In genomic region chr14:30521899-30522736, GRCh38 we compare ENCODE assay signal across 8 cellular contexts. TPM values are rescaled to one million over a fixed set of nuclear protein-coding genes. Genes with fewer than 3 reads are reported as not detected.
A peak's percentile ranks its signal among the peaks of the same experiment; 100 is the strongest.
DNase-seq lines count a peak whose midpoint lies in the region; ATAC-seq, FAIRE-seq and TF ChIP-seq lines count a peak whose summit lies in the region.

No MANE protein-coding gene starts in this region.

- WGBS in endodermal cell (ENCODE audit: insufficient coverage in 1 of 2, insufficient read length in 1 of 2), 2 experiments: 58 to 60% methylated on average over 4 to 7 of the region's 9 CpGs

- H3K27me3 Mint-ChIP-seq in endodermal cell (ENCODE audit: insufficient read depth): no peaks in the 10 kb centered on the region
- H3K27me3 Mint-ChIP-seq in neural progenitor cell (ENCODE audit: insufficient read depth, low read depth): no peaks in the 10 kb centered on the region

- H3K9ac ChIP-seq in endodermal cell (ENCODE audit: extremely low read depth, low read length, poor library complexity, severe bottlenecking): no peak overlapping the region
- no peak overlapping the region for H3K9ac ChIP-seq in neural progenitor cell

- POLR2A ChIA-PET in PC-9 (lab: Charles Lee; ENCODE audit: unreplicated experiment): no interaction called here

- H3K79me2 ChIP-seq in PC-9 (ENCODE audit: low read depth) (no peaks in the 10 kb centered on the region), neural progenitor cell (ENCODE audit: low read depth) (no peaks in the 10 kb centered on the region)

- H3K9me3 Mint-ChIP-seq in endodermal cell: peaks cover 3% of the 10 kb centered on the region
- H3K9me3 Mint-ChIP-seq in neural progenitor cell: no peaks in the 10 kb centered on the region
- no peaks in the 10 kb centered on the region for H3K9me3 Mint-ChIP-seq in activated naive CD4-positive, alpha-beta T cell treated with anti-CD3 and anti-CD28 coated beads, Interleukin-2, amount 50 U/mL, for 72 hours

- H3K9me2 ChIP-seq in PC-9 (ENCODE audit: insufficient read depth): no peaks in the 10 kb centered on the region

- peak; percentile 39 for DNase-seq in D341Med (ENCODE audit: low spot score)
- DNase-seq in GM19239 (ENCODE audit: insufficient read length, low spot score): peak; percentile 16
- no peak for DNase-seq in PC-9
- DNase-seq in endodermal cell: no peak
- DNase-seq in neural progenitor cell (ENCODE audit: low spot score): peak; percentile 37
- no peak for DNase-seq in activated naive CD4-positive, alpha-beta T cell treated with anti-CD3 and anti-CD28 coated beads, Interleukin-2, amount 50 U/mL, for 72 hours (ENCODE audit: low spot score in 2 of 2)

- no TSS peak for BruUV-seq in PC-9 (replicated peaks; lab: Mats Ljungman, UMichigan)

- intact Hi-C loops in PC-9 (cut with micrococcal nuclease; ENCODE audit: unreplicated experiment): no loop called here

- peak; percentile 61 for TF ChIP-seq RAD21 in Ishikawa (IDR thresholded peaks at IDR 0.05; ENCODE audit: low read depth)

- ATAC-seq in activated naive CD4-positive, alpha-beta T cell treated with anti-CD3 and anti-CD28 coated beads, Interleukin-2, amount 50 U/mL, for 72 hours: no peak
- ATAC-seq in GM21717 (IDR thresholded peaks at IDR 0.05; ENCODE audit: unreplicated experiment): no peak

- CTCF ChIA-PET in PC-9 (lab: Charles Lee): interaction anchor here (0.7 kb wide), 1 partner anchor 973 kb away, joined by 3 read pairs; no protein-coding TSS in a partner anchor

- H2AFZ ChIP-seq in PC-9 (no peak overlapping the region), neural progenitor cell (replicated peaks) (no peak overlapping the region)

- H3K36me3 ChIP-seq in PC-9 (ENCODE audit: low read depth) (no peaks in the 10 kb centered on the region), endodermal cell (ENCODE audit: control insufficient read depth, insufficient read depth, low read length) (no peaks in the 10 kb centered on the region), neural progenitor cell (no peaks in the 10 kb centered on the region)

- no peaks in the 10 kb centered on the region for H3K4me1 ChIP-seq in PC-9 (replicated peaks; ENCODE audit: insufficient read depth)
- H3K4me1 ChIP-seq in endodermal cell (ENCODE audit: control insufficient read depth, insufficient read depth, low read length): peaks cover 5% of the 10 kb centered on the region
- peaks cover 7% of the 10 kb centered on the region for H3K4me1 ChIP-seq in neural progenitor cell

- peak; percentile 81 for FAIRE-seq in GM19239 (lab: Jason Lieb, UNC)

- H4K20me1 ChIP-seq in PC-9 (ENCODE audit: insufficient read depth) (no peaks in the 10 kb centered on the region), neural progenitor cell (ENCODE audit: low read depth) (no peaks in the 10 kb centered on the region)

- H3K27ac Mint-ChIP-seq in endodermal cell: no peak overlapping the region
- H3K27ac Mint-ChIP-seq in neural progenitor cell: no peak overlapping the region
- no peak overlapping the region for H3K27ac Mint-ChIP-seq in activated naive CD4-positive, alpha-beta T cell treated with anti-CD3 and anti-CD28 coated beads, Interleukin-2, amount 50 U/mL, for 72 hours

- H3F3A ChIP-seq in PC-9 (ENCODE audit: insufficient read depth, low read depth) (no peaks in the 10 kb centered on the region), neural progenitor cell (ENCODE audit: low read depth) (no peaks in the 10 kb centered on the region)

- H3K4me3 ChIP-seq in PC-9 (no peak overlapping the region), endodermal cell (ENCODE audit: low read length) (no peak overlapping the region), neural progenitor cell (no peak overlapping the region)

- H3K27ac ChIP-seq in PC-9: no peak overlapping the region
- no peak overlapping the region for H3K27ac ChIP-seq in endodermal cell (ENCODE audit: low read depth, low read length)
- no peak overlapping the region for H3K27ac ChIP-seq in neural progenitor cell

- H3K4me2 ChIP-seq in PC-9: no peak overlapping the region
- H3K4me2 ChIP-seq in neural progenitor cell: no peak overlapping the region

- H3K27me3 ChIP-seq in PC-9 (ENCODE audit: insufficient read depth, low read depth): no peaks in the 10 kb centered on the region
- peaks cover 17% of the 10 kb centered on the region for H3K27me3 ChIP-seq in endodermal cell (ENCODE audit: control insufficient read depth, insufficient read depth, low read length, poor library complexity, severe bottlenecking)
- no peaks in the 10 kb centered on the region for H3K27me3 ChIP-seq in neural progenitor cell

- H3K9me3 ChIP-seq in PC-9 (ENCODE audit: insufficient read depth, low read depth) (no peaks in the 10 kb centered on the region; the same call in 1 of the 2 replicates), endodermal cell (ENCODE audit: control insufficient read depth, low read length) (peaks cover 3% of the 10 kb centered on the region), neural progenitor cell (ENCODE audit: low read depth) (no peaks in the 10 kb centered on the region)

- H3K4me3 Mint-ChIP-seq in endodermal cell (no peak overlapping the region), neural progenitor cell (no peak overlapping the region)

- peak; percentile 72 for TF ChIP-seq CTCF in PC-9 (conservative IDR thresholded peaks at IDR 0.05)
- peak; percentile 84 for TF ChIP-seq CTCF in endodermal cell (conservative IDR thresholded peaks at IDR 0.05)
- peak; percentile 83 for TF ChIP-seq CTCF in neural progenitor cell (IDR thresholded peaks at IDR 0.05)

- peaks cover 17% of the 10 kb centered on the region for H3K4me1 Mint-ChIP-seq in endodermal cell
- H3K4me1 Mint-ChIP-seq in neural progenitor cell: peaks cover 7% of the 10 kb centered on the region

- no peaks in the 10 kb centered on the region for H3K36me3 Mint-ChIP-seq in endodermal cell (ENCODE audit: low read depth)
- H3K36me3 Mint-ChIP-seq in neural progenitor cell: no peaks in the 10 kb centered on the region
- no peaks in the 10 kb centered on the region for H3K36me3 Mint-ChIP-seq in activated naive CD4-positive, alpha-beta T cell treated with anti-CD3 and anti-CD28 coated beads, Interleukin-2, amount 50 U/mL, for 72 hours

- no peak for TF ChIP-seq EP300 in Ishikawa (IDR thresholded peaks at IDR 0.05; ENCODE audit: borderline replicate concordance)

TF ChIP-seq in Ishikawa, 13 proteins besides CTCF, POLR2A, EP300 and RAD21:
- TF ChIP-seq FOXM1 (IDR thresholded peaks at IDR 0.05; ENCODE audit: borderline replicate concordance, low read depth) (no peak), CREB1 (IDR thresholded peaks at IDR 0.05; ENCODE audit: low read depth) (no peak), YY1 (IDR thresholded peaks at IDR 0.05; ENCODE audit: low read depth) (no peak), USF1 (IDR thresholded peaks at IDR 0.05) (no peak), CEBPB (IDR thresholded peaks at IDR 0.05) (no peak), TCF12 (IDR thresholded peaks at IDR 0.05; ENCODE audit: low read depth) (no peak), TAF1 (IDR thresholded peaks at IDR 0.05; ENCODE audit: low read depth) (no peak), EGR1 (IDR thresholded peaks at IDR 0.05) (no peak), ZBTB7A (IDR thresholded peaks at IDR 0.05; ENCODE audit: low read depth) (no peak), TEAD4 (IDR thresholded peaks at IDR 0.05) (no peak), REST (IDR thresholded peaks at IDR 0.05; ENCODE audit: low read depth) (no peak)

RNA-seq across cellular contexts. Expression of gene G2E3, which starts 36.8 kb away (rescaled TPM):
- total RNA-seq in PC-9 (2021) (21.1 and 28.0 TPM in 2 replicates), endodermal cell (10 to 100 TPM; 44.8 to 80.1 TPM), neural progenitor cell (ENCODE audit: low replicate concordance) (95.4 and 135 TPM in 2 replicates)
- polyA plus RNA-seq in endodermal cell (2013, experiment 1 of 2): 48.9 TPM
- polyA plus RNA-seq in endodermal cell (2013, experiment 2 of 2): 48.8 TPM
- total RNA-seq in activated naive CD4-positive, alpha-beta T cell treated with anti-CD3 and anti-CD28 coated beads, Interleukin-2, amount 50 U/mL, for 72 hours: 10 to 100 TPM; 32.0 to 37.7 TPM

Comparison
In these comparisons a context has a peak if more than half of its experiments do, and no peak if none do; other contexts are left out.
1. DNase-seq: peak in D341Med (single experiment), GM19239 (single experiment) and neural progenitor cell (single experiment); none in PC-9 (0 of 2), endodermal cell (single experiment) and activated naive CD4-positive, alpha-beta T cell treated with anti-CD3 and anti-CD28 coated beads, Interleukin-2, amount 50 U/mL, for 72 hours (0 of 2).
2. Peak in every context shown above with its lines, with median percentiles within 50 percentile points of each other: CTCF ChIP-seq.